In the genomic region with DNA sequence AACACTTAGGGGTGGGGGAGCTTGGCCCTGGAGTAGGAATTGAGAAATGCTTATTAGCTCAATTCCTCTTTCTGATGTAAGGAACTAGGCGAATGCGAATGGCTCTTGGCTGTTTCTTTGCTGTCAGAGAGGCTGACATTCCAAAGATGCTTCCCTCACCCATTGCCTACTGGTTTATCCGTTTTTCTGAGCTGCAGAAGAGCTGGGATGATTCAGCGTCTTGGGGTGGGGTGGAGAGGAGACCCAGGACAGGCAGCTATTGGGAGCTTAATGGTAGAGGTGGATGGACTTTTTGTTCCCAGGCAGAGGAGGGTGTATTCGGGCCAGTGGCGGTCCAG, we compare ENCODE assay signal across 9 cellular contexts. TPM values are rescaled to one million over a fixed set of nuclear protein-coding genes. Genes with fewer than 3 reads are reported as not detected.
DNase-seq lines count a peak whose midpoint lies in the region; ATAC-seq and TF ChIP-seq lines count a peak whose summit lies in the region.
"Had no signal": no experiment of that assay in that cellular context is flagged by ENCODE, and none has a peak within 500 bp of the region (broad histone marks: within the 10 kb centered on the region; RNA-seq: fewer than 3 reads in every experiment).

No MANE protein-coding gene starts in this region.

- H3K4me3 ChIP-seq in coronary artery = peak overlapping the region; percentile 33
- H3K4me3 ChIP-seq in mesenchymal stem cell (ENCODE audit: insufficient read depth in 1 of 2, low read depth in 1 of 2, low read length in 2 of 2) = peak overlapping the region in 1 of 2 experiments; percentile 4
- no peak overlapping the region for H3K4me3 ChIP-seq in uterus

- no peaks in the 10 kb centered on the region for H3K27me3 Mint-ChIP-seq in activated T-cell treated with anti-CD3 and anti-CD28 coated beads, Interleukin-2, amount 50 U/mL, for 24 hours
- no peaks in the 10 kb centered on the region for H3K27me3 Mint-ChIP-seq in activated T-cell treated with anti-CD3 and anti-CD28 coated beads, Interleukin-2, amount 50 U/mL, for 4 hours (ENCODE audit: low read depth)
- H3K27me3 Mint-ChIP-seq: activated CD4-positive, alpha-beta T cell treated with anti-CD3 and anti-CD28 coated beads, Interleukin-2, amount 10 ng/mL, durations not matched to agents 7 days and 5 days had no signal

- no peak overlapping the region for H4K91ac ChIP-seq in mesenchymal stem cell (ENCODE audit: low read length)

- no peak overlapping the region for H3K4me3 Mint-ChIP-seq in activated T-cell treated with anti-CD3 and anti-CD28 coated beads, Interleukin-2, amount 50 U/mL, for 24 hours
- no peak overlapping the region for H3K4me3 Mint-ChIP-seq in activated T-cell treated with anti-CD3 and anti-CD28 coated beads, Interleukin-2, amount 50 U/mL, for 4 hours
- H3K4me3 Mint-ChIP-seq: activated CD4-positive, alpha-beta T cell treated with anti-CD3 and anti-CD28 coated beads, Interleukin-2, amount 10 ng/mL, durations not matched to agents 7 days and 5 days had no signal

- peaks cover 54% of the 10 kb centered on the region for H3K4me1 Mint-ChIP-seq in activated T-cell treated with anti-CD3 and anti-CD28 coated beads, Interleukin-2, amount 50 U/mL, for 24 hours (ENCODE audit: low read depth)
- H3K4me1 Mint-ChIP-seq in activated T-cell treated with anti-CD3 and anti-CD28 coated beads, Interleukin-2, amount 50 U/mL, for 4 hours (ENCODE audit: low read depth) = peaks cover 57% of the 10 kb centered on the region

- DNase-seq in activated T-cell treated with anti-CD3 and anti-CD28 coated beads, Interleukin-2, amount 50 U/mL, for 24 hours = no peak
- DNase-seq in activated T-cell treated with anti-CD3 and anti-CD28 coated beads, Interleukin-2, amount 50 U/mL, for 4 hours = no peak
- DNase-seq in coronary artery (ENCODE audit: low spot score) (no peak), mesenchymal stem cell (peak; percentile 91), uterus (peak; percentile 47 to 62), NCI-H526 treated with DMSO at 0.1 percent for 48 hours (lab: John Stamatoyannopoulos, UW) (no peak)
- DNase-seq: activated CD4-positive, alpha-beta T cell treated with anti-CD3 and anti-CD28 coated beads, Interleukin-2, amount 10 ng/mL, durations not matched to agents 7 days and 5 days had no signal

- no peak overlapping the region for H2BK15ac ChIP-seq in mesenchymal stem cell (ENCODE audit: low read depth, poor library complexity, severe bottlenecking)

- WGBS in mesenchymal stem cell = 21% methylated on average over 6 of the region's 6 CpGs

- no peak for ATAC-seq in activated T-cell treated with anti-CD3 and anti-CD28 coated beads, Interleukin-2, amount 50 U/mL, for 4 hours
- ATAC-seq in GM18502 (IDR thresholded peaks at IDR 0.05; ENCODE audit: poor library complexity, unreplicated experiment) (no peak), GM21381 (IDR thresholded peaks at IDR 0.05; ENCODE audit: unreplicated experiment) (no peak)

- peak overlapping the region; percentile 50 for H3K18ac ChIP-seq in mesenchymal stem cell (ENCODE audit: low read depth in 1 of 2, low read length in 2 of 2)

- H3K27me3 ChIP-seq in mesenchymal stem cell (ENCODE audit: control insufficient read depth in 1 of 2, insufficient read depth in 1 of 2, low read length in 2 of 2) = no peaks in the 10 kb centered on the region
- no peaks in the 10 kb centered on the region for H3K27me3 ChIP-seq in uterus

- peak overlapping the region; percentile 22 for H2BK5ac ChIP-seq in mesenchymal stem cell (ENCODE audit: low read depth, low read length, poor library complexity, severe bottlenecking)

- H3K9ac ChIP-seq in mesenchymal stem cell (ENCODE audit: low read length) = peak overlapping the region; percentile 62

- H3K14ac ChIP-seq in mesenchymal stem cell (ENCODE audit: low read length in 2 of 2) = no peak overlapping the region

- H3K9me3 Mint-ChIP-seq in activated T-cell treated with anti-CD3 and anti-CD28 coated beads, Interleukin-2, amount 50 U/mL, for 24 hours = no peaks in the 10 kb centered on the region
- no peaks in the 10 kb centered on the region for H3K9me3 Mint-ChIP-seq in activated T-cell treated with anti-CD3 and anti-CD28 coated beads, Interleukin-2, amount 50 U/mL, for 4 hours
- H3K9me3 Mint-ChIP-seq: activated CD4-positive, alpha-beta T cell treated with anti-CD3 and anti-CD28 coated beads, Interleukin-2, amount 10 ng/mL, durations not matched to agents 7 days and 5 days had no signal

- peaks cover 86% of the 10 kb centered on the region for H3K36me3 Mint-ChIP-seq in activated T-cell treated with anti-CD3 and anti-CD28 coated beads, Interleukin-2, amount 50 U/mL, for 24 hours (ENCODE audit: low read depth)
- H3K36me3 Mint-ChIP-seq in activated T-cell treated with anti-CD3 and anti-CD28 coated beads, Interleukin-2, amount 50 U/mL, for 4 hours (ENCODE audit: insufficient read depth) = peaks cover 26% of the 10 kb centered on the region

- H2AK5ac ChIP-seq in mesenchymal stem cell (ENCODE audit: low read length, severe bottlenecking) = no peak overlapping the region

- no peak overlapping the region for H3K23ac ChIP-seq in mesenchymal stem cell (ENCODE audit: low read length in 2 of 2)

- H3K79me1 ChIP-seq in mesenchymal stem cell (replicated peaks; ENCODE audit: low read length, poor library complexity, severe bottlenecking) = peaks cover 41% of the 10 kb centered on the region

- peak overlapping the region; percentile 5 for H3K4me2 ChIP-seq in mesenchymal stem cell (ENCODE audit: low read length, poor library complexity, severe bottlenecking)

- intact Hi-C loops in uterus (cut with DNase I; ENCODE audit: low total_unique reads) = no loop called here

- H3K4me1 ChIP-seq in mesenchymal stem cell (ENCODE audit: control insufficient read depth, insufficient read depth, low read depth, low read length) = peaks cover 35% of the 10 kb centered on the region
- H3K4me1 ChIP-seq in uterus = peaks cover 6 to 15% of the 10 kb centered on the region in 2 donors

- TF ChIP-seq POLR2A in uterus (IDR thresholded peaks at IDR 0.05) = peak in 1 of 2 donors; percentile 30

- H2BK12ac ChIP-seq in mesenchymal stem cell (ENCODE audit: low read length in 2 of 2) = peak overlapping the region in 1 of 2 experiments; percentile 34

- H3K27ac Mint-ChIP-seq in activated T-cell treated with anti-CD3 and anti-CD28 coated beads, Interleukin-2, amount 50 U/mL, for 24 hours = peak overlapping the region; percentile 32
- H3K27ac Mint-ChIP-seq: activated CD4-positive, alpha-beta T cell treated with anti-CD3 and anti-CD28 coated beads, Interleukin-2, amount 10 ng/mL, durations not matched to agents 7 days and 5 days had no signal

- no peak for TF ChIP-seq CTCF in coronary artery (IDR thresholded peaks at IDR 0.05)
- no peak for TF ChIP-seq CTCF in uterus (IDR thresholded peaks at IDR 0.05)

- no peaks in the 10 kb centered on the region for H3K9me3 ChIP-seq in mesenchymal stem cell (ENCODE audit: control insufficient read depth, low read length)
- H3K9me3 ChIP-seq in uterus = no peaks in the 10 kb centered on the region

- H3K36me3 ChIP-seq in mesenchymal stem cell (ENCODE audit: control insufficient read depth in 1 of 2, insufficient read depth in 2 of 2, low read depth in 1 of 2, low read length in 2 of 2) (peaks cover 37 to 71% of the 10 kb centered on the region in 2 experiments), uterus (no peaks in the 10 kb centered on the region)

- peak overlapping the region in 1 of 2 experiments; percentile 61 for H3K4ac ChIP-seq in mesenchymal stem cell (ENCODE audit: low read depth in 1 of 2, low read length in 2 of 2)

- H3K27ac ChIP-seq in coronary artery (peak overlapping the region in 1 of 2 donors; percentile 92), mesenchymal stem cell (ENCODE audit: low read length, poor library complexity, severe bottlenecking) (peak overlapping the region; percentile 76), uterus (peak overlapping the region; percentile 55 to 62)

- no peak overlapping the region for H4K8ac ChIP-seq in mesenchymal stem cell (ENCODE audit: low read length)

- H2BK120ac ChIP-seq in mesenchymal stem cell (ENCODE audit: low read depth, low read length) = no peak overlapping the region

- no peak overlapping the region for H2AFZ ChIP-seq in mesenchymal stem cell (ENCODE audit: low read depth, low read length)

RNA-seq across cellular contexts. Expression of a gene that starts 9.8 kb away (rescaled TPM):
- total RNA-seq in activated T-cell treated with anti-CD3 and anti-CD28 coated beads, Interleukin-2, amount 50 U/mL, for 4 hours = 10 to 100 TPM in 2 of 3 donors, 1 to 10 TPM in 1; 9.3 to 14.2 (median 13.0) TPM
- 16.3 TPM for polyA plus RNA-seq in mesenchymal stem cell (2013, experiment 1 of 2)
- 17.0 TPM for polyA plus RNA-seq in mesenchymal stem cell (2013, experiment 2 of 2)
- total RNA-seq in uterus = 10 to 100 TPM; 10.3 to 46.2 (median 23.0) TPM

RNA-seq across cellular contexts. Expression of a gene that starts 26.0 kb away (rescaled TPM):
- 1 to 10 TPM; 1.5 to 2.2 (median 1.6) TPM for total RNA-seq in activated T-cell treated with anti-CD3 and anti-CD28 coated beads, Interleukin-2, amount 50 U/mL, for 4 hours
- polyA plus RNA-seq in mesenchymal stem cell (2013, experiment 1 of 2) = 0.94 TPM
- 1.0 TPM for polyA plus RNA-seq in mesenchymal stem cell (2013, experiment 2 of 2)
- 1 to 10 TPM in 1 of 4 donors, under 1 TPM in 2, not detected in 1; 0.24 to 5.5 (median 0.29) TPM for total RNA-seq in uterus

Comparison
In these comparisons a context has a peak if more than half of its experiments do, and no peak if none do; other contexts are left out.
1. DNase-seq: peak in mesenchymal stem cell (single experiment) and uterus (2 of 2); none in activated T-cell treated with anti-CD3 and anti-CD28 coated beads, Interleukin-2, amount 50 U/mL, for 24 hours (single experiment), activated T-cell treated with anti-CD3 and anti-CD28 coated beads, Interleukin-2, amount 50 U/mL, for 4 hours (single experiment), coronary artery (single experiment) and NCI-H526 treated with DMSO at 0.1 percent for 48 hours (single experiment).